1 cellular context compared by ENCODE assay signal in the genomic region with DNA sequence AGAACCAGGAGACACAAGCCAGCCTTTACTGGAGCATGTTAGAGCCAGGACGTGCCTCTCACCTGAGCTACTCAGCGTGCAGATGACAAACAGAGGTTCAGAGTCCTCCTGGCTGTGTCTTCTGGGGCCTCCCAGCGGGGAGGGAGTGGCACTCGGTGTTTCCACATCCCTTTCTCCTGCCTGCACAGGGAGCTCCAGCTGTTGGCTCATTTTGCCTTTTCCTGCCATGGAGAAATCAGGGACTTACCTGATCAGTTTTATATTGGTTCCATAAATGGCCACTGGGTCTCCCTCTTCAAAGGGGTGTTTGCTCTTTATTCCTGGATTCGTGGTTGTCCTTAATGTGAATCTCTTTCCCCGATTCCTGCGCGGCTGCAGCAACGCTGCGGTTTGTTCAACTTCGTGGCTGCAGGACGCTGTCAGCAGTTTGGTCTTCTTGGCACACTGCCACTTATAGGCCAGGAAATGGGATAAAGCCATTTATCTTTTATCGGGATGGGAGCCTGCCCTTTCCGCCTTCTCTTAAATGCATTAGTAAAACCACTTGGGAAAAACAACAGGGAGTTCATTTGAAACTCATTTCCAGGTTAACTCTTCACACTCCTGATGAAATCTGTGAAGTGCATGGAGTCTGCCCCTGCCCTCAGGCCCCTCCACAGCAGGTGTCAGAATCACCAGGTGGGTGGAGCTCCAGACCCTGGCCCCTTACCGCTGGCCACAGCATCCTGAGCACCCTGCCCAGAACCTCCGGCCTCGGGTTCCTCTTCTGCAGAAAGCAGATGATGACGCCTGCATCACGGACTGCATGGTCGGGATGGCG.
TF ChIP-seq lines count a peak whose summit lies in the region.

No MANE protein-coding gene starts in this region.

TF ChIP-seq in HepG2, 621 proteins besides CTCF, POLR2A, EP300 and RAD21 (continued from another document and continues in another):
- TF ChIP-seq, protein P1, sequence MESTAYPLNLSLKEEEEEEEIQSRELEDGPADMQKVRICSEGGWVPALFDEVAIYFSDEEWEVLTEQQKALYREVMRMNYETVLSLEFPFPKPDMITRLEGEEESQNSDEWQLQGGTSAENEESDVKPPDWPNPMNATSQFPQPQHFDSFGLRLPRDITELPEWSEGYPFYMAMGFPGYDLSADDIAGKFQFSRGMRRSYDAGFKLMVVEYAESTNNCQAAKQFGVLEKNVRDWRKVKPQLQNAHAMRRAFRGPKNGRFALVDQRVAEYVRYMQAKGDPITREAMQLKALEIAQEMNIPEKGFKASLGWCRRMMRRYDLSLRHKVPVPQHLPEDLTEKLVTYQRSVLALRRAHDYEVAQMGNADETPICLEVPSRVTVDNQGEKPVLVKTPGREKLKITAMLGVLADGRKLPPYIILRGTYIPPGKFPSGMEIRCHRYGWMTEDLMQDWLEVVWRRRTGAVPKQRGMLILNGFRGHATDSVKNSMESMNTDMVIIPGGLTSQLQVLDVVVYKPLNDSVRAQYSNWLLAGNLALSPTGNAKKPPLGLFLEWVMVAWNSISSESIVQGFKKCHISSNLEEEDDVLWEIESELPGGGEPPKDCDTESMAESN (CRISPR knock-in tag; conservative IDR thresholded peaks at IDR 0.05), result no peak
- TF ChIP-seq ZFY (CRISPR knock-in tag; IDR thresholded peaks at IDR 0.05) (peak; percentile 44), ZNF331 (CRISPR knock-in tag; IDR thresholded peaks at IDR 0.05) (no peak), ZNF644 (CRISPR knock-in tag; IDR thresholded peaks at IDR 0.05; ENCODE audit: low read depth) (no peak), ZSCAN25 (CRISPR knock-in tag; IDR thresholded peaks at IDR 0.05) (0 out of 2 replicates have a peak, but pooled peaks have one; percentile 29), ZNF546 (CRISPR knock-in tag; conservative IDR thresholded peaks at IDR 0.05) (no peak), ZNF317 (CRISPR knock-in tag; IDR thresholded peaks at IDR 0.05) (no peak), GMEB2 (CRISPR knock-in tag; IDR thresholded peaks at IDR 0.05; ENCODE audit: low read depth) (no peak), ZNF766 (CRISPR knock-in tag; IDR thresholded peaks at IDR 0.05; ENCODE audit: borderline replicate concordance) (no peak), ZBTB34 (CRISPR knock-in tag; IDR thresholded peaks at IDR 0.05) (no peak), ZNF720 (CRISPR knock-in tag; IDR thresholded peaks at IDR 0.05) (no peak), FOSL2 (CRISPR knock-in tag; IDR thresholded peaks at IDR 0.05) (no peak; the same call in 1 of the 2 replicates), ZNF12 (CRISPR knock-in tag; IDR thresholded peaks at IDR 0.05) (no peak), FOXP4 (CRISPR knock-in tag; IDR thresholded peaks at IDR 0.05) (peak; percentile 68), CREBL2 (CRISPR knock-in tag; IDR thresholded peaks at IDR 0.05; ENCODE audit: borderline replicate concordance) (no peak), ZNF800 (CRISPR knock-in tag; IDR thresholded peaks at IDR 0.05) (peak; percentile 83; the same call in 1 of the 2 replicates), ZNF782 (CRISPR knock-in tag; IDR thresholded peaks at IDR 0.05; ENCODE audit: borderline replicate concordance) (no peak), AKNA (CRISPR knock-in tag; IDR thresholded peaks at IDR 0.05; ENCODE audit: borderline replicate concordance) (no peak), MAFK (conservative IDR thresholded peaks at IDR 0.05 in 1 of 2, IDR thresholded peaks at IDR 0.05 in 1 of 2; ENCODE audit: low read length in 2 of 2) (no peak), ZNF101 (CRISPR knock-in tag; IDR thresholded peaks at IDR 0.05; ENCODE audit: borderline replicate concordance, low read depth) (no peak), ZNF296 (CRISPR knock-in tag; conservative IDR thresholded peaks at IDR 0.05) (no peak), ATRX (CRISPR knock-in tag; IDR thresholded peaks at IDR 0.05; ENCODE audit: borderline replicate concordance) (no peak), RORA (CRISPR knock-in tag; IDR thresholded peaks at IDR 0.05) (no peak), MAFF (IDR thresholded peaks at IDR 0.05; ENCODE audit: low read depth, low read length) (no peak), ZNF609 (CRISPR knock-in tag; IDR thresholded peaks at IDR 0.05; ENCODE audit: borderline replicate concordance) (no peak; the same call in 1 of the 2 replicates), ZNF556 (CRISPR knock-in tag; IDR thresholded peaks at IDR 0.05; ENCODE audit: borderline replicate concordance) (peak; percentile 48; the same call in 1 of the 2 replicates), ZFP36L1 (CRISPR knock-in tag; IDR thresholded peaks at IDR 0.05) (no peak; the same call in 1 of the 2 replicates)
- TF ChIP-seq, protein P2, sequence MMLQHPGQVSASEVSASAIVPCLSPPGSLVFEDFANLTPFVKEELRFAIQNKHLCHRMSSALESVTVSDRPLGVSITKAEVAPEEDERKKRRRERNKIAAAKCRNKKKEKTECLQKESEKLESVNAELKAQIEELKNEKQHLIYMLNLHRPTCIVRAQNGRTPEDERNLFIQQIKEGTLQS (CRISPR knock-in tag; IDR thresholded peaks at IDR 0.05), result no peak
